Comparison of ENCODE assay signal across 8 cellular contexts in the genomic region with DNA sequence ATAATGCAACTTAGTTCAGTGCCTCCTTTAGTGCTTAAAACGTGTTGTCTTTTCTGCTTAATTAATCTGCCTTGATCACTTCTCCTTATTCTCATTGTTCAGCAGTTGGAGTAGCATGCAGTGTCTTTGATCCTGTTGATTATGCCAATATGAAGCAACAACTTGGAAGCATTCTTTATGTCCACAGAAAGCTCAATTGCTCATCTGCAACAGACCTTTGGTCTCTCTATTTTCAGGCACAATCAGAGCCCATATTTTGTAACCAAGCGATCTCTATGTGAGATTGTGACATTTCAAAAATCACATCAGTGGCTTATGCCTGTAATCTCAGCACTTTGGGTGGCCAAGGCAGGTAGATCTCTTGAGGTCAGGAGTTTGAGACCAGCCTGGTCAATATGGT.
"Had no signal": no experiment of that assay in that cellular context is flagged by ENCODE, and none has a peak within 500 bp of the region (broad histone marks: within the 10 kb centered on the region; RNA-seq: fewer than 3 reads in every experiment).

No MANE protein-coding gene starts in this region.

- FAIRE-seq: G401.6, GM12878, GM12891, GM12892, GM18507, GM19239 had no signal

- DNase-seq: GDM1, GF-D8 had no signal

- ATAC-seq: GM12878 had no signal

- H3K4me3 ChIP-seq: GM12878 had no signal
